Comparison of ENCODE assay signal across 6 cellular contexts in genomic region chr19:55578761-55579747, GRCh38. TPM values are rescaled to one million over a fixed set of nuclear protein-coding genes. Genes with fewer than 3 reads are reported as not detected.
DNase-seq lines count a peak whose midpoint lies in the region; ATAC-seq and TF ChIP-seq lines count a peak whose summit lies in the region.

No MANE protein-coding gene starts in this region.

- peak overlapping the region; percentile 83 to 96 for H3K4me3 ChIP-seq in right atrium auricular region

- peak overlapping the region; percentile 95 for H3K4me3 Mint-ChIP-seq in stimulated activated naive CD8-positive, alpha-beta T cell treated with anti-CD3 and anti-CD28 coated beads, Interleukin-15, Interleukin-2, amounts not matched to agents 100 ng/mL and 50 ng/mL, for 24 hours

- H3K4me1 Mint-ChIP-seq in stimulated activated naive CD8-positive, alpha-beta T cell treated with anti-CD3 and anti-CD28 coated beads, Interleukin-15, Interleukin-2, amounts not matched to agents 100 ng/mL and 50 ng/mL, for 24 hours (ENCODE audit: low read depth) = peaks cover 22% of the 10 kb centered on the region

- H3K27me3 Mint-ChIP-seq in stimulated activated naive CD8-positive, alpha-beta T cell treated with anti-CD3 and anti-CD28 coated beads, Interleukin-15, Interleukin-2, amounts not matched to agents 100 ng/mL and 50 ng/mL, for 24 hours = no peaks in the 10 kb centered on the region

- H3K27ac ChIP-seq in right atrium auricular region = peak overlapping the region in 1 of 2 donors; percentile 97

- no peaks in the 10 kb centered on the region for H3K9me3 Mint-ChIP-seq in stimulated activated naive CD8-positive, alpha-beta T cell treated with anti-CD3 and anti-CD28 coated beads, Interleukin-15, Interleukin-2, amounts not matched to agents 100 ng/mL and 50 ng/mL, for 24 hours

- no peak for DNase-seq in stimulated activated naive CD8-positive, alpha-beta T cell treated with anti-CD3 and anti-CD28 coated beads, Interleukin-15, Interleukin-2, amounts not matched to agents 100 U/mL and 50 U/mL, for 24 hours
- DNase-seq in right atrium auricular region (ENCODE audit: low spot score) (no peak), KG1 (lab: John Stamatoyannopoulos, UW) (no peak), LoVo (ENCODE audit: low spot score) (no peak)
- DNase-seq in central memory CD4-positive, alpha-beta T cell = no peak

- H3K27me3 ChIP-seq in right atrium auricular region = no peaks in the 10 kb centered on the region

- H3K9me3 ChIP-seq in right atrium auricular region = no peaks in the 10 kb centered on the region

- H3K36me3 ChIP-seq in right atrium auricular region = peaks cover 10% of the 10 kb centered on the region

- peaks cover 0 to 12% of the 10 kb centered on the region in 2 donors for H3K4me1 ChIP-seq in right atrium auricular region

- H3K36me3 Mint-ChIP-seq in stimulated activated naive CD8-positive, alpha-beta T cell treated with anti-CD3 and anti-CD28 coated beads, Interleukin-15, Interleukin-2, amounts not matched to agents 100 ng/mL and 50 ng/mL, for 24 hours (ENCODE audit: low read depth) = peaks cover 15% of the 10 kb centered on the region

- TF ChIP-seq CTCF in right atrium auricular region (IDR thresholded peaks at IDR 0.05) = no peak

- ATAC-seq in stimulated activated naive CD8-positive, alpha-beta T cell treated with anti-CD3 and anti-CD28 coated beads, Interleukin-15, Interleukin-2, amounts not matched to agents 100 U/mL and 50 U/mL, for 24 hours = no peak

- peak overlapping the region; percentile 92 for H3K27ac Mint-ChIP-seq in stimulated activated naive CD8-positive, alpha-beta T cell treated with anti-CD3 and anti-CD28 coated beads, Interleukin-15, Interleukin-2, amounts not matched to agents 100 ng/mL and 50 ng/mL, for 24 hours

RNA-seq across cellular contexts. Expression of gene ZNF579, which starts 1.6 kb away (rescaled TPM):
- 1 to 10 TPM; 6.2 to 6.4 TPM for total RNA-seq in right atrium auricular region

RNA-seq across cellular contexts. Expression of gene FIZ1, which starts 20.3 kb away (rescaled TPM):
- total RNA-seq in right atrium auricular region = 10 to 100 TPM in 1 of 2 donors, 1 to 10 TPM in 1; 9.2 to 12.2 TPM

RNA-seq across cellular contexts. Expression of gene ZNF524, which starts 21.0 kb away (rescaled TPM):
- 10 to 100 TPM; 17.7 to 25.8 TPM for total RNA-seq in right atrium auricular region

RNA-seq across cellular contexts. Expression of gene ZNF865, which starts 26.4 kb away (rescaled TPM):
- 10 to 100 TPM; 11.2 to 11.4 TPM for total RNA-seq in right atrium auricular region

RNA-seq across cellular contexts. Expression of gene SBK3, which starts 33.7 kb away (rescaled TPM):
- 100 to 1,000 TPM in 1 of 2 donors, 10 to 100 TPM in 1; 97.5 to 103 TPM for total RNA-seq in right atrium auricular region
